8 cellular contexts compared by ENCODE assay signal in genomic region chr6:3990692-3991491, GRCh38.
DNase-seq lines count a peak whose midpoint lies in the region; ATAC-seq lines count a peak whose summit lies in the region.

No MANE protein-coding gene starts in this region.

- ATAC-seq in HG02870 (IDR thresholded peaks at IDR 0.05; ENCODE audit: unreplicated experiment) = peak; percentile 58
- ATAC-seq in GM21717 (IDR thresholded peaks at IDR 0.05; ENCODE audit: unreplicated experiment) = no peak

- peak; percentile 89 for DNase-seq in EH (ENCODE audit: low read depth)
- peak; percentile 87 for DNase-seq in NCI-H2196 (lab: John Stamatoyannopoulos, UW; ENCODE audit: unreplicated experiment)
- peak; percentile 28 to 66 (median 40) for DNase-seq in activated CD4-positive, CD25-positive, alpha-beta regulatory T cell (lab: John Stamatoyannopoulos, UW)
- peak; percentile 48 for DNase-seq in central memory CD4-positive, alpha-beta T cell
- peak; percentile 79 for DNase-seq in kidney glomerular epithelial cell (lab: John Stamatoyannopoulos, UW)
- peak; percentile 45 to 65 for DNase-seq in stimulated activated CD4-positive, alpha-beta T cell treated with anti-CD3 and anti-CD28 coated beads, Interleukin-15, amount 100 ng/mL, for 1 hour (ENCODE audit: low read depth in 1 of 2, low spot score in 1 of 2)
